20 cellular contexts compared by ENCODE assay signal in genomic region chr20:59818911-59819310, GRCh38.
DNase-seq lines count a peak whose midpoint lies in the region; ATAC-seq and TF ChIP-seq lines count a peak whose summit lies in the region.
"Had no signal": no experiment of that assay in that cellular context is flagged by ENCODE, and none has a peak within 500 bp of the region (broad histone marks: within the 10 kb centered on the region; RNA-seq: fewer than 3 reads in every experiment).

No MANE protein-coding gene starts in this region.

- H3K9me3 ChIP-seq in esophagus muscularis mucosa (no peaks in the 10 kb centered on the region), thyroid gland (no peaks in the 10 kb centered on the region)
- H3K9me3 ChIP-seq: HAP-1 had no signal

- H3K27me3 ChIP-seq in esophagus muscularis mucosa (no peaks in the 10 kb centered on the region), thyroid gland (no peaks in the 10 kb centered on the region)

- H3K36me3 Mint-ChIP-seq in activated CD8-positive, alpha-beta memory T cell treated with anti-CD3 and anti-CD28 coated beads, Interleukin-2, amount 10 ng/mL, durations not matched to agents 7 days and 5 days, result no peaks in the 10 kb centered on the region
- H3K36me3 Mint-ChIP-seq in osteocyte (ENCODE audit: unreplicated experiment), result no peaks in the 10 kb centered on the region
- H3K36me3 Mint-ChIP-seq: CD8-positive, alpha-beta T cell had no signal

- H3K27ac ChIP-seq in angular gyrus (ENCODE audit: low read depth, low read length) (peak overlapping the region; percentile 7), esophagus muscularis mucosa (replicated peaks in 1 of 4) (no peak overlapping the region), thyroid gland (no peak overlapping the region)

- TF ChIP-seq EP300 in esophagus muscularis mucosa (IDR thresholded peaks at IDR 0.05), result no peak

- H3K4me1 ChIP-seq in esophagus muscularis mucosa (peaks cover 15 to 20% (median 17%) of the 10 kb centered on the region in 4 donors), thyroid gland (no peaks in the 10 kb centered on the region)
- H3K4me1 ChIP-seq: HAP-1 had no signal

- no peaks in the 10 kb centered on the region for H3K4me1 Mint-ChIP-seq in activated CD8-positive, alpha-beta memory T cell treated with anti-CD3 and anti-CD28 coated beads, Interleukin-2, amount 10 ng/mL, durations not matched to agents 7 days and 5 days
- H3K4me1 Mint-ChIP-seq in osteocyte (ENCODE audit: unreplicated experiment), result no peaks in the 10 kb centered on the region

- CTCF ChIA-PET in activated CD8-positive, alpha-beta memory T cell treated with anti-CD3 and anti-CD28 coated beads, Interleukin-2, amount 10 ng/mL, durations not matched to agents 7 days and 5 days (lab: Charles Lee), result no interaction called here

- H3K9me3 Mint-ChIP-seq in activated CD8-positive, alpha-beta memory T cell treated with anti-CD3 and anti-CD28 coated beads, Interleukin-2, amount 10 ng/mL, durations not matched to agents 7 days and 5 days (ENCODE audit: low read depth), result no peaks in the 10 kb centered on the region
- no peaks in the 10 kb centered on the region for H3K9me3 Mint-ChIP-seq in osteocyte (ENCODE audit: unreplicated experiment)
- H3K9me3 Mint-ChIP-seq: CD8-positive, alpha-beta T cell had no signal

- no peak overlapping the region for H3K27ac Mint-ChIP-seq in activated CD8-positive, alpha-beta memory T cell treated with anti-CD3 and anti-CD28 coated beads, Interleukin-2, amount 10 ng/mL, durations not matched to agents 7 days and 5 days
- no peak overlapping the region for H3K27ac Mint-ChIP-seq in osteocyte (ENCODE audit: unreplicated experiment)
- H3K27ac Mint-ChIP-seq: CD8-positive, alpha-beta T cell had no signal

- no peak for ATAC-seq in activated CD8-positive, alpha-beta memory T cell treated with anti-CD3 and anti-CD28 coated beads, Interleukin-2, amount 10 ng/mL, durations not matched to agents 7 days and 5 days
- ATAC-seq in HG03097 (IDR thresholded peaks at IDR 0.05; ENCODE audit: low FRiP score, unreplicated experiment), result no peak
- ATAC-seq: CD8-positive, alpha-beta T cell; PC-3 had no signal

- no peaks in the 10 kb centered on the region for H3K36me3 ChIP-seq in esophagus muscularis mucosa
- H3K36me3 ChIP-seq in thyroid gland, result no peaks in the 10 kb centered on the region
- H3K36me3 ChIP-seq: HAP-1 had no signal

- DNase-seq in activated CD8-positive, alpha-beta memory T cell treated with anti-CD3 and anti-CD28 coated beads, Interleukin-2, amount 10 ng/mL, durations not matched to agents 7 days and 5 days, result peak; percentile 21
- DNase-seq in activated CD8-positive, alpha-beta memory T cell treated with anti-CD3 and anti-CD28 coated beads, Interleukin-2, amount 50 U/mL, for 48 hours, result no peak
- DNase-seq in esophagus muscularis mucosa (ENCODE audit: extremely low spot score), result peak; percentile 31
- DNase-seq in osteocyte (ENCODE audit: extremely low spot score, unreplicated experiment), result peak; percentile 68
- no peak for DNase-seq in NK-92 (lab: John Stamatoyannopoulos, UW; ENCODE audit: unreplicated experiment)
- no peak for DNase-seq in thyroid gland
- DNase-seq: AML-193; CD8-positive, alpha-beta T cell; DMS153; Kasumi-1; NCI-H1417 treated with DMSO at 0.1 percent for 48 hours; NCI-H187 treated with DMSO at 0.1 percent for 48 hours; NCI-H2107; NCI-H446 treated with DMSO at 0.1 percent for 48 hours; NCI-H526 treated with DMSO at 0.1 percent for 48 hours; PC-3; SHP77 treated with DMSO at 0.1 percent for 48 hours had no signal

- TF ChIP-seq POLR2A in esophagus muscularis mucosa (IDR thresholded peaks at IDR 0.05; ENCODE audit: low read depth) (no peak), thyroid gland (IDR thresholded peaks at IDR 0.05) (no peak)

- no peak overlapping the region for H3K4me3 Mint-ChIP-seq in activated CD8-positive, alpha-beta memory T cell treated with anti-CD3 and anti-CD28 coated beads, Interleukin-2, amount 10 ng/mL, durations not matched to agents 7 days and 5 days
- no peak overlapping the region for H3K4me3 Mint-ChIP-seq in osteocyte (ENCODE audit: unreplicated experiment)
- H3K4me3 Mint-ChIP-seq: CD8-positive, alpha-beta T cell had no signal

- TF ChIP-seq CTCF in esophagus muscularis mucosa (IDR thresholded peaks at IDR 0.05), result no peak
- TF ChIP-seq CTCF in osteocyte (IDR thresholded peaks at IDR 0.05), result no peak
- TF ChIP-seq CTCF in thyroid gland (IDR thresholded peaks at IDR 0.05), result no peak

- no peaks in the 10 kb centered on the region for H3K27me3 Mint-ChIP-seq in activated CD8-positive, alpha-beta memory T cell treated with anti-CD3 and anti-CD28 coated beads, Interleukin-2, amount 10 ng/mL, durations not matched to agents 7 days and 5 days
- no peaks in the 10 kb centered on the region for H3K27me3 Mint-ChIP-seq in osteocyte (ENCODE audit: unreplicated experiment)

- H3K4me3 ChIP-seq in esophagus muscularis mucosa (no peak overlapping the region), thyroid gland (replicated peaks in 1 of 3) (no peak overlapping the region)
- H3K4me3 ChIP-seq: HAP-1 had no signal

- 86% methylated on average over 9 of the region's 10 CpGs for WGBS in esophagus muscularis mucosa
- 82% methylated on average over 10 of the region's 10 CpGs for WGBS in thyroid gland, 2 donors

- intact Hi-C loops in esophagus muscularis mucosa (cut with DNase I), result no loop called here
- intact Hi-C loops in thyroid gland (cut with DNase I), result no loop called here

Comparison
In these comparisons a context has a peak if more than half of its experiments do, and no peak if none do; other contexts are left out.
1. DNase-seq: peak in activated CD8-positive, alpha-beta memory T cell treated with anti-CD3 and anti-CD28 coated beads, Interleukin-2, amount 10 ng/mL, durations not matched to agents 7 days and 5 days (single experiment), esophagus muscularis mucosa (single experiment) and osteocyte (single experiment); none in activated CD8-positive, alpha-beta memory T cell treated with anti-CD3 and anti-CD28 coated beads, Interleukin-2, amount 50 U/mL, for 48 hours (single experiment), NK-92 (single experiment) and thyroid gland (0 of 2).